12 cellular contexts compared by ENCODE assay signal in the genomic region with DNA sequence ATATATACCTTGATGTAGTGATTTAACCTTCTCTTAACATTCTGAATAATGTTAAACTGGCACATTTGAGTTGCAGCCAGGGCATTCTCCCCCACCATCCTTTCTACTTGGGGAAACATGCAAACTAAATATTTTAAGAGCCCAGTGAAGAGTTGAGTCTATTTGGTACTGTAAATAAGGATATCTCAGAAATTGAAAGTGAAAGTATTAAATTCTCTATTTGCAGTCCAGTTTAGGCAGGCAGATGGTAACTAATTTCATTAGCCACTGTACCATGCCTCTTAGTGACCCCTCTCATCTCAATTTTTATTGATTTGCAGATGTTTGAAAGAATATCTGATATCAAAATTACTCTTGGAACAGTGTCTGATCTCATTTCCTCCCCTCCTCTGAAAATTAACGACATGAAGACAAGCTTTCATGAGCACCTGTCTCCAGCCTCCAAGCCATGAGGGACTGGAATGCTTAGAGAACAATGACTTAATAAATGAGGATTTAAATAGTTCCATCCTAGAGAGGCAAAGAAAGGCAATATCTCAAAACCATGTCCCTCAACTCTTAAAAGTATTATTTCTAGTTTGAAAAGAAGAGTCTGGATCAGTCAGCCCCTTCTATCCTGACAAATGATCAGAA.
DNase-seq lines count a peak whose midpoint lies in the region; ATAC-seq and TF ChIP-seq lines count a peak whose summit lies in the region.
"Had no signal": no experiment of that assay in that cellular context is flagged by ENCODE, and none has a peak within 500 bp of the region (broad histone marks: within the 10 kb centered on the region; RNA-seq: fewer than 3 reads in every experiment).

No MANE protein-coding gene starts in this region.

- peaks cover 0 to 2% (median 2%) of the 10 kb centered on the region in 3 donors for H3K9me3 Mint-ChIP-seq in IgD-negative memory B cell
- peaks cover 2% of the 10 kb centered on the region for H3K9me3 Mint-ChIP-seq in activated naive CD8-positive, alpha-beta T cell treated with anti-CD3 and anti-CD28 coated beads for 36 hours
- no peaks in the 10 kb centered on the region for H3K9me3 Mint-ChIP-seq in natural killer cell

- peak in 1 of 3 donors; percentile 55 for ATAC-seq in natural killer cell
- ATAC-seq in HG02885 (IDR thresholded peaks at IDR 0.05; ENCODE audit: poor library complexity, unreplicated experiment), result no peak
- no peak for ATAC-seq in GM21360 (IDR thresholded peaks at IDR 0.05; ENCODE audit: unreplicated experiment)

- peak overlapping the region in 3 of 4 donors; percentile 22 to 80 (median 34) for H3K4me3 Mint-ChIP-seq in IgD-negative memory B cell
- peak overlapping the region; percentile 48 for H3K4me3 Mint-ChIP-seq in activated naive CD8-positive, alpha-beta T cell treated with anti-CD3 and anti-CD28 coated beads for 36 hours
- H3K4me3 Mint-ChIP-seq in natural killer cell, result peak overlapping the region; percentile 72

- intact Hi-C loops in natural killer cell (cut with micrococcal nuclease), result no loop called here

- H3K36me3 Mint-ChIP-seq in IgD-negative memory B cell (no peaks in the 10 kb centered on the region), natural killer cell (no peaks in the 10 kb centered on the region)
- H3K36me3 Mint-ChIP-seq in activated naive CD8-positive, alpha-beta T cell treated with anti-CD3 and anti-CD28 coated beads for 36 hours, result no peaks in the 10 kb centered on the region
- H3K36me3 Mint-ChIP-seq: brain had no signal

- no peak overlapping the region for H3K27ac ChIP-seq in WERI-Rb-1

- no peak overlapping the region for H3K4me3 ChIP-seq in WERI-Rb-1 (ENCODE audit: low read depth, low read length)
- H3K4me3 ChIP-seq: lung had no signal

- no peaks in the 10 kb centered on the region for H3K27me3 Mint-ChIP-seq in IgD-negative memory B cell
- H3K27me3 Mint-ChIP-seq in activated naive CD8-positive, alpha-beta T cell treated with anti-CD3 and anti-CD28 coated beads for 36 hours, result no peaks in the 10 kb centered on the region
- H3K27me3 Mint-ChIP-seq in natural killer cell (ENCODE audit: low read depth in 2 of 2), result no peaks in the 10 kb centered on the region
- H3K27me3 Mint-ChIP-seq: brain had no signal

- H3K27me3 ChIP-seq in WERI-Rb-1 (ENCODE audit: insufficient read depth, low read depth, severe bottlenecking), result peaks cover 14% of the 10 kb centered on the region

- no peak for TF ChIP-seq CTCF in natural killer cell (IDR thresholded peaks at IDR 0.05)
- TF ChIP-seq CTCF in WERI-Rb-1 (IDR thresholded peaks at IDR 0.05; ENCODE audit: low read depth, low read length), result no peak

- H3K4me1 Mint-ChIP-seq in IgD-negative memory B cell, result peaks cover 5 to 8% (median 7%) of the 10 kb centered on the region in 3 donors
- H3K4me1 Mint-ChIP-seq in activated naive CD8-positive, alpha-beta T cell treated with anti-CD3 and anti-CD28 coated beads for 36 hours, result peaks cover 22% of the 10 kb centered on the region
- peaks cover 11% of the 10 kb centered on the region in 2 donors for H3K4me1 Mint-ChIP-seq in natural killer cell

- H3K27ac Mint-ChIP-seq in IgD-negative memory B cell (no peak overlapping the region), natural killer cell (peak overlapping the region; percentile 1 to 59)
- no peak overlapping the region for H3K27ac Mint-ChIP-seq in activated naive CD8-positive, alpha-beta T cell treated with anti-CD3 and anti-CD28 coated beads for 36 hours
- H3K27ac Mint-ChIP-seq: brain had no signal

- no peaks in the 10 kb centered on the region for H3K36me3 ChIP-seq in WERI-Rb-1

- H3K9me3 ChIP-seq in WERI-Rb-1 (ENCODE audit: severe bottlenecking), result no peaks in the 10 kb centered on the region

- DNase-seq in DMS79 treated with DMSO at 0.1 percent for 48 hours (lab: John Stamatoyannopoulos, UW) (peak; percentile 23), DMS79 (lab: John Stamatoyannopoulos, UW) (no peak), natural killer cell (no peak), WERI-Rb-1 (no peak)
- DNase-seq in activated naive CD8-positive, alpha-beta T cell treated with anti-CD3 and anti-CD28 coated beads for 36 hours, result no peak
- DNase-seq: 8988T, NCI-H446 treated with DMSO at 0.1 percent for 48 hours had no signal

Comparison
In these comparisons a context has a peak if more than half of its experiments do, and no peak if none do; other contexts are left out.
1. H3K27ac Mint-ChIP-seq: peak in natural killer cell (2 of 2); none in IgD-negative memory B cell (0 of 3) and activated naive CD8-positive, alpha-beta T cell treated with anti-CD3 and anti-CD28 coated beads for 36 hours (single experiment).
2. Peak in every context shown above with its lines, with median percentiles within 50 percentile points of each other: H3K4me3 Mint-ChIP-seq.